ENCODE assay signal across 8 cellular contexts in genomic region chr9:85940275-85940831, GRCh38. TPM values are rescaled to one million over a fixed set of nuclear protein-coding genes. Genes with fewer than 3 reads are reported as not detected.
DNase-seq lines count a peak whose midpoint lies in the region; ATAC-seq and TF ChIP-seq lines count a peak whose summit lies in the region.

No MANE protein-coding gene starts in this region.

- H3K4me1 ChIP-seq in testis, result peaks cover 10% of the 10 kb centered on the region

- H3K4me1 Mint-ChIP-seq in activated CD4-positive, alpha-beta T cell treated with anti-CD3 and anti-CD28 coated beads, Interleukin-2, amount 10 ng/mL, durations not matched to agents 24 days and 14 days, result peaks cover 10% of the 10 kb centered on the region
- H3K4me1 Mint-ChIP-seq in T-helper 2 cell treated with Interferon-gamma antibody and Interleukin-4, amounts not matched to agents 5 μg/mL and 100 μg/mL, for 36 hours (ENCODE audit: low read depth), result peaks cover 19% of the 10 kb centered on the region

- WGBS in testis, 2 donors, result 18 to 19% methylated on average over 13 of the region's 13 CpGs

- H3K9me3 Mint-ChIP-seq in activated CD4-positive, alpha-beta T cell treated with anti-CD3 and anti-CD28 coated beads, Interleukin-2, amount 10 ng/mL, durations not matched to agents 24 days and 14 days, result no peaks in the 10 kb centered on the region
- no peaks in the 10 kb centered on the region for H3K9me3 Mint-ChIP-seq in T-helper 2 cell treated with Interferon-gamma antibody and Interleukin-4, amounts not matched to agents 5 μg/mL and 100 μg/mL, for 36 hours

- intact Hi-C loops in activated CD4-positive, alpha-beta T cell treated with anti-CD3 and anti-CD28 coated beads, Interleukin-2, amount 10 ng/mL, durations not matched to agents 24 days and 14 days (cut with micrococcal nuclease), result loop anchor here (1.0 to 10.0 kb wide), 6 partner anchors 133 to 1962 kb away; partner anchors contain the start of genes GOLM1 and TUT7
- intact Hi-C loops in testis (cut with DNase I; ENCODE audit: low total_unique reads), result no loop called here

- no peaks in the 10 kb centered on the region for H3K27me3 ChIP-seq in testis

- H3K27ac ChIP-seq in testis, result peak overlapping the region; percentile 92 to 95

- no peak for TF ChIP-seq POLR2A in testis (IDR thresholded peaks at IDR 0.05)

- DNase-seq in activated CD4-positive, alpha-beta T cell treated with anti-CD3 and anti-CD28 coated beads, Interleukin-2, amount 10 ng/mL, durations not matched to agents 24 days and 14 days, result no peak
- no peak for DNase-seq in activated CD4-positive, alpha-beta T cell treated with anti-CD3 and anti-CD28 coated beads, Interleukin-2, amount 50 U/mL, for 48 hours
- no peak for DNase-seq in T-helper 2 cell treated with Interferon-gamma antibody and Interleukin-4, amounts not matched to agents 5 μg/mL and 100 μg/mL, for 36 hours (ENCODE audit: low spot score)
- no peak for DNase-seq in testis
- no peak for DNase-seq in AG08395 (ENCODE audit: low spot score)
- DNase-seq in CD1c-positive myeloid dendritic cell (ENCODE audit: extremely low spot score), result no peak

- no peaks in the 10 kb centered on the region for H3K36me3 ChIP-seq in testis (ENCODE audit: low read depth, missing control alignments)

- no peak for ATAC-seq in GM18517 (IDR thresholded peaks at IDR 0.05; ENCODE audit: unreplicated experiment)

- no peaks in the 10 kb centered on the region for H3K27me3 Mint-ChIP-seq in activated CD4-positive, alpha-beta T cell treated with anti-CD3 and anti-CD28 coated beads, Interleukin-2, amount 10 ng/mL, durations not matched to agents 24 days and 14 days
- no peaks in the 10 kb centered on the region for H3K27me3 Mint-ChIP-seq in T-helper 2 cell treated with Interferon-gamma antibody and Interleukin-4, amounts not matched to agents 5 μg/mL and 100 μg/mL, for 36 hours (ENCODE audit: low read depth)

- peaks cover 14% of the 10 kb centered on the region for H3K36me3 Mint-ChIP-seq in activated CD4-positive, alpha-beta T cell treated with anti-CD3 and anti-CD28 coated beads, Interleukin-2, amount 10 ng/mL, durations not matched to agents 24 days and 14 days (ENCODE audit: low read depth)
- H3K36me3 Mint-ChIP-seq in T-helper 2 cell treated with Interferon-gamma antibody and Interleukin-4, amounts not matched to agents 5 μg/mL and 100 μg/mL, for 36 hours (ENCODE audit: low read depth), result peaks cover 20% of the 10 kb centered on the region

- peak overlapping the region; percentile 72 for H3K4me3 ChIP-seq in iPS-11a (ENCODE audit: low read depth, low read length)
- H3K4me3 ChIP-seq in testis, result peak overlapping the region; percentile 80 to 98

- no peak overlapping the region for H3K4me3 Mint-ChIP-seq in activated CD4-positive, alpha-beta T cell treated with anti-CD3 and anti-CD28 coated beads, Interleukin-2, amount 10 ng/mL, durations not matched to agents 24 days and 14 days
- peak overlapping the region; percentile 88 for H3K4me3 Mint-ChIP-seq in T-helper 2 cell treated with Interferon-gamma antibody and Interleukin-4, amounts not matched to agents 5 μg/mL and 100 μg/mL, for 36 hours

- H3K9me3 ChIP-seq in testis, result no peaks in the 10 kb centered on the region

- TF ChIP-seq CTCF in testis (IDR thresholded peaks at IDR 0.05), result no peak

- peak overlapping the region; percentile 92 for H3K27ac Mint-ChIP-seq in activated CD4-positive, alpha-beta T cell treated with anti-CD3 and anti-CD28 coated beads, Interleukin-2, amount 10 ng/mL, durations not matched to agents 24 days and 14 days
- H3K27ac Mint-ChIP-seq in T-helper 2 cell treated with Interferon-gamma antibody and Interleukin-4, amounts not matched to agents 5 μg/mL and 100 μg/mL, for 36 hours, result peak overlapping the region; percentile 98

RNA-seq across cellular contexts. Expression of gene NAA35, which starts 0.6 kb away (rescaled TPM):
- total RNA-seq in activated CD4-positive, alpha-beta T cell treated with anti-CD3 and anti-CD28 coated beads, Interleukin-2, amount 10 ng/mL, durations not matched to agents 24 days and 14 days, result 28.0 and 29.6 TPM in 2 replicates
- total RNA-seq in testis, result 10 to 100 TPM; 32.8 to 41.4 TPM
- polyA plus RNA-seq in testis (ENCODE audit: insufficient read depth, low read depth, low replicate concordance), result 35.7 TPM
